10 cellular contexts compared by ENCODE assay signal in the genomic region with DNA sequence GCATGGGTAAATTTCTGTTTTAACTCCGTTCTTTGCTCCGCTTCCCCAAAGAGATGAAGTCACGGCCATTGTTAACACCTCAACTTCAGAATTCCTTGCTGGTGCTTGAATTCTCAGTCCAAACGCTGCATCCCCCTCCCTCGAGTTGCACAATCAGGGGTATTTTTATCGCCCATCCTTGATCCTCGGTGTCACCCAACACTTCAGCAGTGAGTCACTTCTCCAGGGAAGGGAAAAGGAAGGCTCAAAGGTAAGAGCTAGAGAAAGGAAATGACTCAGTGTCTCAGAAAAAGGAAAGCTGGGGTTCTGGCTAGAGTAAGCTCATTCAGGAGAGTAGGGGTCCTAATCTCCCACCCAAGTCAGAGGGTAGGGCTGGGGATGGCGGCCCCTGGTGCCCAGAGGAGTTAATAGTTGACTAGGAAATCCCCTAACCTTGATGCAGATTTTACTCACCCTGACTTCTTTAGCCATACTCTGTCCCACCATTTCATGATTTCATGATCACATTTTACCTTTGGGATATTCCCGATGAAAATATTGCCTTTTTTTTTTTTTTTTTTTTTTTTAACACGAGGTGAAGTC. TPM values are rescaled to one million over a fixed set of nuclear protein-coding genes. Genes with fewer than 3 reads are reported as not detected.
DNase-seq lines count a peak whose midpoint lies in the region; ATAC-seq and TF ChIP-seq lines count a peak whose summit lies in the region.
"Had no signal": no experiment of that assay in that cellular context is flagged by ENCODE, and none has a peak within 500 bp of the region (broad histone marks: within the 10 kb centered on the region; RNA-seq: fewer than 3 reads in every experiment).

No MANE protein-coding gene starts in this region.

- H3K9me3 ChIP-seq in ascending aorta (no peaks in the 10 kb centered on the region), hepatocyte (ENCODE audit: low read depth) (no peaks in the 10 kb centered on the region), upper lobe of right lung (no peaks in the 10 kb centered on the region)

- H3K27me3 ChIP-seq in ascending aorta (no peaks in the 10 kb centered on the region), hepatocyte (no peaks in the 10 kb centered on the region), upper lobe of right lung (no peaks in the 10 kb centered on the region)

- H4K20me1 ChIP-seq in hepatocyte (ENCODE audit: insufficient read depth, poor library complexity, severe bottlenecking), result no peaks in the 10 kb centered on the region

- 63% methylated on average over 10 of the region's 10 CpGs for whole genome bisulfite sequencing in hepatocyte (ENCODE audit: low lambda C conversion rate, missing lambda C conversion rate)

- DNase-seq in DMS53 (lab: John Stamatoyannopoulos, UW), result peak; percentile 26
- DNase-seq in DMS53 treated with DMSO at 0.1 percent for 48 hours (lab: John Stamatoyannopoulos, UW; ENCODE audit: unreplicated experiment), result no peak
- no peak for DNase-seq in ascending aorta (ENCODE audit: low spot score in 2 of 2)
- DNase-seq in hepatocyte (ENCODE audit: low spot score), result peak; percentile 76
- no peak for DNase-seq in upper lobe of right lung
- DNase-seq in activated CD4-positive, alpha-beta T cell treated with anti-CD3 and anti-CD28 coated beads, Interleukin-2, amount 50 U/mL, for 48 hours, result no peak
- no peak for DNase-seq in D341Med (ENCODE audit: low spot score)
- DNase-seq in NCI-H2081 treated with DMSO at 0.1 percent for 48 hours (lab: John Stamatoyannopoulos, UW), result no peak
- DNase-seq: NCI-H345 had no signal

- no peak for TF ChIP-seq CTCF in ascending aorta (IDR thresholded peaks at IDR 0.05)
- no peak for TF ChIP-seq CTCF in hepatocyte (IDR thresholded peaks at IDR 0.05; ENCODE audit: poor library complexity)
- no peak for TF ChIP-seq CTCF in upper lobe of right lung (IDR thresholded peaks at IDR 0.05)

- no peaks in the 10 kb centered on the region for H3K9me2 ChIP-seq in hepatocyte (replicated peaks; ENCODE audit: insufficient read depth)

- H3K36me3 ChIP-seq in ascending aorta, result peaks cover 0 to 12% of the 10 kb centered on the region in 2 donors
- H3K36me3 ChIP-seq in hepatocyte (replicated peaks; ENCODE audit: insufficient read depth, low read depth), result no peaks in the 10 kb centered on the region
- peaks cover 2% of the 10 kb centered on the region for H3K36me3 ChIP-seq in upper lobe of right lung

- no peak overlapping the region for H3K4me2 ChIP-seq in hepatocyte

- H3K27ac ChIP-seq in ascending aorta (peak overlapping the region; percentile 84 to 87), hepatocyte (peak overlapping the region; percentile 76), upper lobe of right lung (peak overlapping the region; percentile 56)
- H3K27ac ChIP-seq: 22Rv1 had no signal

- no peak for ATAC-seq in upper lobe of right lung

- intact Hi-C loops in ascending aorta (cut with DNase I), result loop anchor here (2.0 kb wide), 1 partner anchor 14 kb away; no protein-coding TSS in a partner anchor
- intact Hi-C loops in upper lobe of right lung (cut with DNase I), result no loop called here

- H3K4me3 ChIP-seq in ascending aorta (no peak overlapping the region), hepatocyte (no peak overlapping the region), upper lobe of right lung (no peak overlapping the region)

- no peak overlapping the region for H2AFZ ChIP-seq in hepatocyte

- H3K4me1 ChIP-seq in ascending aorta, result peaks cover 13 to 27% of the 10 kb centered on the region in 2 donors
- H3K4me1 ChIP-seq in hepatocyte (ENCODE audit: insufficient read depth), result peaks cover 28% of the 10 kb centered on the region
- peaks cover 44% of the 10 kb centered on the region for H3K4me1 ChIP-seq in upper lobe of right lung

- H3K79me2 ChIP-seq in hepatocyte, result no peaks in the 10 kb centered on the region

RNA-seq across cellular contexts. Expression of gene TRIM8, which starts 39.8 kb away (rescaled TPM):
- 216 TPM for total RNA-seq in ascending aorta
- 41.3 and 53.3 TPM in 2 replicates for total RNA-seq in hepatocyte
- 61.2 and 63.4 TPM in 2 replicates for polyA plus RNA-seq in hepatocyte
- total RNA-seq in upper lobe of right lung, result 146 TPM

Comparison
In these comparisons a context has a peak if more than half of its experiments do, and no peak if none do; other contexts are left out.
1. DNase-seq: peak in DMS53 (single experiment) and hepatocyte (single experiment); none in DMS53 treated with DMSO at 0.1 percent for 48 hours (single experiment), ascending aorta (0 of 2), upper lobe of right lung (single experiment), activated CD4-positive, alpha-beta T cell treated with anti-CD3 and anti-CD28 coated beads, Interleukin-2, amount 50 U/mL, for 48 hours (0 of 2), D341Med (single experiment) and NCI-H2081 treated with DMSO at 0.1 percent for 48 hours (single experiment).
2. Peak in every context shown above with its lines, with median percentiles within 50 percentile points of each other: H3K27ac ChIP-seq.